16 cellular contexts compared by ENCODE assay signal in genomic region chr16:31000671-31001382, GRCh38.
"Had no signal": no experiment of that assay in that cellular context is flagged by ENCODE, and none has a peak within 500 bp of the region (broad histone marks: within the 10 kb centered on the region; RNA-seq: fewer than 3 reads in every experiment).

No MANE protein-coding gene starts in this region.

- H3K4me3 ChIP-seq: gastroesophageal sphincter, left ventricle myocardium inferior, lung, sigmoid colon, smooth muscle cell, thyroid gland had no signal

- H3K4me3 Mint-ChIP-seq: naive thymus-derived CD4-positive, alpha-beta T cell; nephron progenitor cell had no signal

- H3K9me3 Mint-ChIP-seq: naive thymus-derived CD4-positive, alpha-beta T cell; nephron progenitor cell; type B pancreatic cell had no signal

- FAIRE-seq: urothelium cell line had no signal

- H3K4me2 ChIP-seq: smooth muscle cell had no signal

- H3K27ac Mint-ChIP-seq: naive thymus-derived CD4-positive, alpha-beta T cell; nephron progenitor cell; type B pancreatic cell had no signal

- H3K9me3 ChIP-seq: gastroesophageal sphincter, left ventricle myocardium inferior, sigmoid colon, thyroid gland had no signal

- ATAC-seq: gastroesophageal sphincter; naive thymus-derived CD4-positive, alpha-beta T cell had no signal

- H3K27me3 ChIP-seq: sigmoid colon had no signal

- H3K36me3 ChIP-seq: gastroesophageal sphincter, left ventricle myocardium inferior, sigmoid colon, thyroid gland had no signal

- DNase-seq: erythroblast; foreskin fibroblast; islet precursor cell; left ventricle myocardium inferior; mesenchymal stem cell; naive thymus-derived CD4-positive, alpha-beta T cell; nephron progenitor cell; sigmoid colon; stimulated activated CD4-positive, alpha-beta T cell treated with anti-CD3 and anti-CD28 coated beads, Interleukin-2, amount 100 ng/mL, for 48 hours; stimulated activated naive CD4-positive, alpha-beta T cell treated with Interleukin-2 at 50 U/mL for 16 hours; thyroid gland had no signal

- H3K36me3 Mint-ChIP-seq: naive thymus-derived CD4-positive, alpha-beta T cell had no signal

- H3K27ac ChIP-seq: gastroesophageal sphincter, left ventricle myocardium inferior, sigmoid colon, thyroid gland had no signal
